Comparison of ENCODE assay signal across 8 cellular contexts in the genomic region with DNA sequence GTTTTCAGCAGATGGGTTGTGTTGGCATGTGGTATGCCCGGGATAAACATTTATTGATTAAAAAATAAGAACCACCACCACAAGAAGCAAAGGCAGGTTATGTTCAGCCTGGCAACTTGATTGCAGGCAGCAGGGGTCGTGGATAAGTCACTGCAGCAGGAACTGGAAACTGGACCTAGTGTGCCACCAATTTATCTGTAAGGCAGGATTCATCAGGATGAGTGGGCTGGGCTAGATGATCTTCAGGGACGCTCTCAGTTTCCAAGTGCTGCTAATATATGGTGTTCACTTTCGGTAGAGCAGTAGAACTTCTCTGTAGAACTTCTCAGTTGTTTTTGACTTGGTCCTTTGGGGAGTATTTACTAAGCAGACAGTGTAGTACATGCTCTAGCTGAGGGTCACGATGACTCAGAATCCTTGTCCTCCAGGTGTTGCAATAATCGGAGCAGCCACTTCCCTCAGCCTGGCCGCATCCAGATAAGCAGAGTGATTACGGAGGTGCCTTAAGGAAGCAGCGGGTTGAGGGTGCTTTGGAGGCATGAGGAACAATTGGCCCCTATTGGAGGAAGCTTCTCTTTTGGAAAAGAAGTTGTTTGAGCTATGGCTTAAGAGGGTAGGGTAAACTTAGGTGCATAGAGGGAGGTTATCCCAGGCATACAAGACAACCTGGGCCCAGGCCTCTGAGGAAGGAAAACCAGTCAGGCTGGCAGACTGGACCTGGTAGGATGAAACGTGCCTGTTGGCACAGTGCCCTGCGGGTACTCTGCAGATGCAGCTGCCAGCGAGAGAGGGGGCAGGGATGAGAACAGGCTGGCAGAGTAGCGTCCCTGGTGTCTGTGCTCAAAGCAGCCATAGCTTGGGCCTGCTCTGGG.
DNase-seq lines count a peak whose midpoint lies in the region; ATAC-seq lines count a peak whose summit lies in the region.

No MANE protein-coding gene starts in this region.

- in situ Hi-C loops in HAP-1 (cut with MboI; ENCODE audit: low sequenced_read_pairs): no loop called here

- H3K4me1 Mint-ChIP-seq in activated CD4-positive, alpha-beta T cell treated with anti-CD3 and anti-CD28 coated beads, Interleukin-2, amount 10 ng/mL, durations not matched to agents 7 days and 5 days: no peaks in the 10 kb centered on the region

- no peak for ATAC-seq in HG02798 (IDR thresholded peaks at IDR 0.05; ENCODE audit: poor library complexity, unreplicated experiment)

- H3K36me3 Mint-ChIP-seq in activated CD4-positive, alpha-beta T cell treated with anti-CD3 and anti-CD28 coated beads, Interleukin-2, amount 10 ng/mL, durations not matched to agents 7 days and 5 days (ENCODE audit: low read depth): peaks cover 13% of the 10 kb centered on the region

- DNase-seq in GF-D8 (lab: John Stamatoyannopoulos, UW) (peak; percentile 87), NCI-H2107 treated with DMSO at 0.1 percent for 48 hours (lab: John Stamatoyannopoulos, UW; ENCODE audit: unreplicated experiment) (peak; percentile 99), amniotic epithelial cell (ENCODE audit: low read depth) (peak; percentile 97), HAP-1 (ENCODE audit: low spot score in 2 of 2) (no peak)
- DNase-seq in activated CD4-positive, alpha-beta T cell treated with anti-CD3 and anti-CD28 coated beads for 48 hours: no peak
- no peak for DNase-seq in activated CD4-positive, alpha-beta T cell treated with anti-CD3 and anti-CD28 coated beads, Interleukin-2, amount 10 ng/mL, durations not matched to agents 7 days and 5 days

- H3K4me3 ChIP-seq in HAP-1: no peak overlapping the region

- peaks cover 9% of the 10 kb centered on the region for H3K4me1 ChIP-seq in HAP-1

- H3K9me3 ChIP-seq in HAP-1: no peaks in the 10 kb centered on the region

- no peaks in the 10 kb centered on the region for H3K9me3 Mint-ChIP-seq in activated CD4-positive, alpha-beta T cell treated with anti-CD3 and anti-CD28 coated beads, Interleukin-2, amount 10 ng/mL, durations not matched to agents 7 days and 5 days

- H3K27ac Mint-ChIP-seq in activated CD4-positive, alpha-beta T cell treated with anti-CD3 and anti-CD28 coated beads, Interleukin-2, amount 10 ng/mL, durations not matched to agents 7 days and 5 days: no peak overlapping the region

- H3K27me3 ChIP-seq in layer of hippocampus (ENCODE audit: control insufficient read depth, insufficient read depth, low read length): no peaks in the 10 kb centered on the region
- H3K27me3 ChIP-seq in HAP-1 (ENCODE audit: low read depth): no peaks in the 10 kb centered on the region

- H3K4me3 Mint-ChIP-seq in activated CD4-positive, alpha-beta T cell treated with anti-CD3 and anti-CD28 coated beads, Interleukin-2, amount 10 ng/mL, durations not matched to agents 7 days and 5 days: no peak overlapping the region

- CTCF ChIA-PET in activated CD4-positive, alpha-beta T cell treated with anti-CD3 and anti-CD28 coated beads, Interleukin-2, amount 10 ng/mL, durations not matched to agents 7 days and 5 days (lab: Charles Lee): no interaction called here

- peaks cover 3% of the 10 kb centered on the region; the same call in 1 of the 2 replicates for H3K36me3 ChIP-seq in HAP-1 (replicated peaks)

- H3K27me3 Mint-ChIP-seq in activated CD4-positive, alpha-beta T cell treated with anti-CD3 and anti-CD28 coated beads, Interleukin-2, amount 10 ng/mL, durations not matched to agents 7 days and 5 days: no peaks in the 10 kb centered on the region

- POLR2A ChIA-PET in activated CD4-positive, alpha-beta T cell treated with anti-CD3 and anti-CD28 coated beads, Interleukin-2, amount 10 ng/mL, durations not matched to agents 7 days and 5 days (lab: Charles Lee): no interaction called here

- peak overlapping the region; percentile 50 for H3K27ac ChIP-seq in layer of hippocampus (ENCODE audit: low read depth, low read length)

Comparison
In these comparisons a context has a peak if more than half of its experiments do, and no peak if none do; other contexts are left out.
1. DNase-seq: peak in GF-D8 (single experiment), NCI-H2107 treated with DMSO at 0.1 percent for 48 hours (single experiment) and amniotic epithelial cell (single experiment); none in activated CD4-positive, alpha-beta T cell treated with anti-CD3 and anti-CD28 coated beads for 48 hours (single experiment), HAP-1 (0 of 2) and activated CD4-positive, alpha-beta T cell treated with anti-CD3 and anti-CD28 coated beads, Interleukin-2, amount 10 ng/mL, durations not matched to agents 7 days and 5 days (single experiment).